8 cellular contexts compared by ENCODE assay signal in the genomic region with DNA sequence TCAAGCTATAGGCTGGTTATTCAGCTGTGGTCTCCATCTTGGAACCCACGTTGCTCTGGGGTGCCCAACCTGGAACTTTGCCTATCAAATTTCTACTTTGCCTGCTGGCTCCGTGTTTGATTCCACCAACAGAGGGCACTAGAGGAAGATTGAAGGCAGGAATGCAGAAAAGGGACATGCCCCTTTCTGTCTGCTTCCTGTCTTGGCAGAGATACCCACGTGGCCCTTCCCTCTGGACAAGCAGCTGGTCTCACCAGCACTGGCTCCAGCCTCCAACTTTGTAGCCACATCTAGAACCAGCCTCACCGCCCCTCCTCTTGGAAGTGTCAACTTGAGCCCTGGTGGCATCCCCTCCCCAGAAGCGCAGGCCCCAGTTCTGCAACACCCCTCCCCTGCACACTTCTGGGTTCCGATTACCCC. TPM values are rescaled to one million over a fixed set of nuclear protein-coding genes. Genes with fewer than 3 reads are reported as not detected.
DNase-seq lines count a peak whose midpoint lies in the region; ATAC-seq lines count a peak whose summit lies in the region.

No MANE protein-coding gene starts in this region.

- DNase-seq in DMS53 (lab: John Stamatoyannopoulos, UW): peak; percentile 92
- DNase-seq in LHCN-M2 (ENCODE audit: low read depth): peak; percentile 70
- peak; percentile 19 for DNase-seq in SKM-1 treated with dmso at 0.1 percent for 144 hours (lab: John Stamatoyannopoulos, UW; ENCODE audit: unreplicated experiment)
- peak; percentile 61 for DNase-seq in activated naive CD4-positive, alpha-beta T cell treated with anti-CD3 and anti-CD28 coated beads, Interleukin-2, amount 50 U/mL, for 16 hours
- peak; percentile 33 for DNase-seq in iPS DF 19.7 (ENCODE audit: low read depth, low spot score)
- peak; percentile 62 to 69 for DNase-seq in stimulated activated CD4-positive, alpha-beta T cell treated with anti-CD3 and anti-CD28 coated beads, Interleukin-2, amount 100 ng/mL, for 48 hours

- no peak for ATAC-seq in GM21526 (IDR thresholded peaks at IDR 0.05; ENCODE audit: low FRiP score, unreplicated experiment)
- no peak for ATAC-seq in GM18511 (IDR thresholded peaks at IDR 0.05; ENCODE audit: unreplicated experiment)

RNA-seq across cellular contexts. Expression of a gene that starts 52.1 kb away (rescaled TPM):
- total RNA-seq in LHCN-M2 (2014; rRNA removed): 5.1 and 5.3 TPM in 2 replicates
- 3.1 TPM for polyA plus RNA-seq in LHCN-M2 (2012)

Comparison
In these comparisons a context has a peak if more than half of its experiments do, and no peak if none do; other contexts are left out.
1. DNase-seq: peak in every context shown above with its lines; median percentile 92 in DMS53; 70 in LHCN-M2; 66 in stimulated activated CD4-positive, alpha-beta T cell treated with anti-CD3 and anti-CD28 coated beads, Interleukin-2, amount 100 ng/mL, for 48 hours; 61 in activated naive CD4-positive, alpha-beta T cell treated with anti-CD3 and anti-CD28 coated beads, Interleukin-2, amount 50 U/mL, for 16 hours; 33 in iPS DF 19.7; 19 in SKM-1 treated with dmso at 0.1 percent for 144 hours.